Comparison of ENCODE assay signal across 8 cellular contexts in the genomic region with DNA sequence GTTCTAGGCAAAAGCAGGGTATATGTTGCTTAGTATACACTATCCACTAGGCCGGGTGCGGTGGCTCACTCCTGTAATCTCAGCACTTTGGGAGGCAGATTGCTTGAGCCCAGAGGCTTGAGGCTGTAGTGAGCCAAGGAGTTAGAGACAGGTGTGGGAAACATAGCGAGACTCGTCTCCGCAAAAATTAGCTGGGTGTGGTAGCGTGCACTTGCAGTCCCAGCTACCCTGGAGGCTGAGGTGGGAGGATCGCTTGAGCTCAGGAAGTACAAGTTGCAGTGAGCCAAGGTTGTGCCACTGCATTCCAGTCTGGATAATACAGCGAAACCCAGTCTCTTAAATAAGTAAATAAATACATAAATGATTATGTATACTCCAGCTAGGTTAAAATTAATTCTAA.
DNase-seq lines count a peak whose midpoint lies in the region; TF ChIP-seq lines count a peak whose summit lies in the region.
"Not testable (repeated sequence)": the region's sequence is repeated elsewhere in the genome, so short reads cannot be mapped to it uniquely, and the experiment has no call there.

No MANE protein-coding gene starts in this region.

- not testable (repeated sequence) for H3K4me1 Mint-ChIP-seq in Caco-2 (ENCODE audit: low read depth, unreplicated experiment); activated CD4-positive, alpha-beta T cell treated with anti-CD3 and anti-CD28 coated beads, Interleukin-2, amount 10 ng/mL, durations not matched to agents 24 days and 14 days; osteocyte (ENCODE audit: unreplicated experiment)

- DNase-seq in Caco-2 (peak; percentile 12 to 43), ecto neural progenitor cell (ENCODE audit: low spot score) (peak; percentile 27), islet precursor cell (peak; percentile 32), osteocyte (ENCODE audit: extremely low spot score, unreplicated experiment) (peak; percentile 88), ureter (ENCODE audit: low spot score) (peak; percentile 22)
- peak; percentile 56 for DNase-seq in activated CD4-positive, alpha-beta T cell treated with anti-CD3 and anti-CD28 coated beads, Interleukin-2, amount 10 ng/mL, durations not matched to agents 24 days and 14 days
- peak; percentile 62 for DNase-seq in activated effector memory CD4-positive, alpha-beta T cell treated with anti-CD3 and anti-CD28 coated beads, Interleukin-2, amount 50 U/mL, for 16 hours
- DNase-seq in stimulated activated CD8-positive, alpha-beta memory T cell treated with anti-CD3 and anti-CD28 coated beads, Interleukin-4, amount 100 ng/mL, for 48 hours: peak; percentile 17

- not testable (repeated sequence) for H3K4me3 Mint-ChIP-seq in Caco-2 (ENCODE audit: unreplicated experiment); activated CD4-positive, alpha-beta T cell treated with anti-CD3 and anti-CD28 coated beads, Interleukin-2, amount 10 ng/mL, durations not matched to agents 24 days and 14 days; osteocyte (ENCODE audit: unreplicated experiment)

- BruUV-seq in Caco-2 (replicated peaks; lab: Mats Ljungman, UMichigan): not testable (repeated sequence)

- intact Hi-C loops in Caco-2 (cut with micrococcal nuclease; ENCODE audit: unreplicated experiment); activated CD4-positive, alpha-beta T cell treated with anti-CD3 and anti-CD28 coated beads, Interleukin-2, amount 10 ng/mL, durations not matched to agents 24 days and 14 days (cut with micrococcal nuclease): not testable (repeated sequence)

- not testable (repeated sequence) for H3K27me3 Mint-ChIP-seq in Caco-2 (ENCODE audit: insufficient read depth, unreplicated experiment); activated CD4-positive, alpha-beta T cell treated with anti-CD3 and anti-CD28 coated beads, Interleukin-2, amount 10 ng/mL, durations not matched to agents 24 days and 14 days; osteocyte (ENCODE audit: unreplicated experiment)

- CTCF ChIA-PET in Caco-2 (lab: Charles Lee): not testable (repeated sequence)

- H3K27ac Mint-ChIP-seq in Caco-2 (ENCODE audit: unreplicated experiment); activated CD4-positive, alpha-beta T cell treated with anti-CD3 and anti-CD28 coated beads, Interleukin-2, amount 10 ng/mL, durations not matched to agents 24 days and 14 days; osteocyte (ENCODE audit: unreplicated experiment): not testable (repeated sequence)

- H3K4me1 ChIP-seq in Caco-2: not testable (repeated sequence)

- H3K4me3 ChIP-seq in Caco-2 (ENCODE audit: low read depth, low read length): not testable (repeated sequence)

- H3K9me3 Mint-ChIP-seq in Caco-2 (ENCODE audit: unreplicated experiment); activated CD4-positive, alpha-beta T cell treated with anti-CD3 and anti-CD28 coated beads, Interleukin-2, amount 10 ng/mL, durations not matched to agents 24 days and 14 days: not testable (repeated sequence)
- H3K9me3 Mint-ChIP-seq in osteocyte (ENCODE audit: unreplicated experiment): peaks cover 23% of the 10 kb centered on the region

- POLR2A ChIA-PET in Caco-2 (lab: Charles Lee): not testable (repeated sequence)

- H3K9me3 ChIP-seq in Caco-2: not testable (repeated sequence)

- TF ChIP-seq CTCF in Caco-2 (IDR thresholded peaks at IDR 0.05; ENCODE audit: insufficient read depth in 1 of 2, low read depth in 1 of 2, low read length in 1 of 2, severe bottlenecking in 1 of 2, unreplicated experiment in 1 of 2); osteocyte (IDR thresholded peaks at IDR 0.05): not testable (repeated sequence)

- not testable (repeated sequence) for H3K27me3 ChIP-seq in Caco-2 (replicated peaks; ENCODE audit: control insufficient read depth, insufficient read depth, low read length)

- not testable (repeated sequence) for H3K36me3 Mint-ChIP-seq in Caco-2 (ENCODE audit: insufficient read depth, unreplicated experiment); activated CD4-positive, alpha-beta T cell treated with anti-CD3 and anti-CD28 coated beads, Interleukin-2, amount 10 ng/mL, durations not matched to agents 24 days and 14 days (ENCODE audit: low read depth); osteocyte (ENCODE audit: unreplicated experiment)

- not testable (repeated sequence) for H3K36me3 ChIP-seq in Caco-2 (ENCODE audit: control insufficient read depth, insufficient read depth, low read length)

Comparison
In these comparisons a context has a peak if more than half of its experiments do, and no peak if none do; other contexts are left out.
1. DNase-seq: peak in every context shown above with its lines; median percentile 88 in osteocyte; 62 in activated effector memory CD4-positive, alpha-beta T cell treated with anti-CD3 and anti-CD28 coated beads, Interleukin-2, amount 50 U/mL, for 16 hours; 56 in activated CD4-positive, alpha-beta T cell treated with anti-CD3 and anti-CD28 coated beads, Interleukin-2, amount 10 ng/mL, durations not matched to agents 24 days and 14 days; 32 in islet precursor cell; 28 in Caco-2; 27 in ecto neural progenitor cell; 22 in ureter; 17 in stimulated activated CD8-positive, alpha-beta memory T cell treated with anti-CD3 and anti-CD28 coated beads, Interleukin-4, amount 100 ng/mL, for 48 hours.